18 cellular contexts compared by ENCODE assay signal in genomic region chr10:43383204-43383971, GRCh38. TPM values are rescaled to one million over a fixed set of nuclear protein-coding genes. Genes with fewer than 3 reads are reported as not detected.
DNase-seq lines count a peak whose midpoint lies in the region; ATAC-seq, FAIRE-seq and TF ChIP-seq lines count a peak whose summit lies in the region.
"Had no signal": no experiment of that assay in that cellular context is flagged by ENCODE, and none has a peak within 500 bp of the region (broad histone marks: within the 10 kb centered on the region; RNA-seq: fewer than 3 reads in every experiment).

No MANE protein-coding gene starts in this region.

- no peak for ATAC-seq in stimulated activated effector memory CD8-positive, alpha-beta T cell treated with anti-CD3 and anti-CD28 coated beads, Interleukin-12 subunit alpha, Interleukin-12 subunit beta, amount 100 ng/mL, for 72 hours
- no peak for ATAC-seq in GM18870 (IDR thresholded peaks at IDR 0.05; ENCODE audit: unreplicated experiment)
- ATAC-seq in HG03196 (IDR thresholded peaks at IDR 0.05; ENCODE audit: unreplicated experiment), result no peak

- peaks cover 23% of the 10 kb centered on the region for H3K4me1 Mint-ChIP-seq in activated naive CD4-positive, alpha-beta T cell treated with anti-CD3 and anti-CD28 coated beads, Interleukin-2, amount 50 U/mL, for 24 hours
- peaks cover 27% of the 10 kb centered on the region for H3K4me1 Mint-ChIP-seq in activated naive CD4-positive, alpha-beta T cell treated with anti-CD3 and anti-CD28 coated beads, Interleukin-2, amount 10 ng/mL, durations not matched to agents 7 days and 5 days
- peaks cover 20% of the 10 kb centered on the region for H3K4me1 Mint-ChIP-seq in stimulated activated effector memory CD8-positive, alpha-beta T cell treated with anti-CD3 and anti-CD28 coated beads, Interleukin-12 subunit alpha, Interleukin-12 subunit beta, amount 100 ng/mL, for 72 hours

- TF ChIP-seq CTCF in fibroblast of villous mesenchyme (IDR thresholded peaks at IDR 0.05; ENCODE audit: insufficient read depth, low read depth, low read length), result no peak

- H3K27ac Mint-ChIP-seq in activated naive CD4-positive, alpha-beta T cell treated with anti-CD3 and anti-CD28 coated beads, Interleukin-2, amount 50 U/mL, for 24 hours, result peak overlapping the region; percentile 46
- no peak overlapping the region for H3K27ac Mint-ChIP-seq in activated naive CD4-positive, alpha-beta T cell treated with anti-CD3 and anti-CD28 coated beads, Interleukin-2, amount 10 ng/mL, durations not matched to agents 7 days and 5 days
- peak overlapping the region; percentile 23 for H3K27ac Mint-ChIP-seq in stimulated activated effector memory CD8-positive, alpha-beta T cell treated with anti-CD3 and anti-CD28 coated beads, Interleukin-12 subunit alpha, Interleukin-12 subunit beta, amount 100 ng/mL, for 72 hours
- H3K27ac Mint-ChIP-seq: dendritic cell treated with granulocyte-macrophage colony-stimulating factor and Interleukin-4, amounts not matched to agents 40 ng/mL and 50 ng/mL, for 4 days had no signal

- peak; percentile 7 for FAIRE-seq in RCC 7860 (lab: Jason Lieb, UNC)
- FAIRE-seq: frontal cortex had no signal

- no peaks in the 10 kb centered on the region for H3K9me3 Mint-ChIP-seq in activated naive CD4-positive, alpha-beta T cell treated with anti-CD3 and anti-CD28 coated beads, Interleukin-2, amount 50 U/mL, for 24 hours
- no peaks in the 10 kb centered on the region for H3K9me3 Mint-ChIP-seq in activated naive CD4-positive, alpha-beta T cell treated with anti-CD3 and anti-CD28 coated beads, Interleukin-2, amount 10 ng/mL, durations not matched to agents 7 days and 5 days
- no peaks in the 10 kb centered on the region for H3K9me3 Mint-ChIP-seq in stimulated activated effector memory CD8-positive, alpha-beta T cell treated with anti-CD3 and anti-CD28 coated beads, Interleukin-12 subunit alpha, Interleukin-12 subunit beta, amount 100 ng/mL, for 72 hours
- H3K9me3 Mint-ChIP-seq: activated naive CD4-positive, alpha-beta T cell treated with anti-CD3 and anti-CD28 coated beads, Interleukin-2, amount 50 U/mL, for 72 hours; dendritic cell treated with granulocyte-macrophage colony-stimulating factor and Interleukin-4, amounts not matched to agents 40 ng/mL and 50 ng/mL, for 4 days had no signal

- H3K27me3 Mint-ChIP-seq in activated naive CD4-positive, alpha-beta T cell treated with anti-CD3 and anti-CD28 coated beads, Interleukin-2, amount 50 U/mL, for 24 hours, result no peaks in the 10 kb centered on the region
- peaks cover 3% of the 10 kb centered on the region for H3K27me3 Mint-ChIP-seq in activated naive CD4-positive, alpha-beta T cell treated with anti-CD3 and anti-CD28 coated beads, Interleukin-2, amount 10 ng/mL, durations not matched to agents 7 days and 5 days
- H3K27me3 Mint-ChIP-seq: dendritic cell treated with granulocyte-macrophage colony-stimulating factor and Interleukin-4, amounts not matched to agents 40 ng/mL and 50 ng/mL, for 4 days had no signal

- no peak overlapping the region for H3K4me3 ChIP-seq in fibroblast of villous mesenchyme (ENCODE audit: low read depth, low read length)
- H3K4me3 ChIP-seq: vagina had no signal

- H3K4me3 Mint-ChIP-seq in activated naive CD4-positive, alpha-beta T cell treated with anti-CD3 and anti-CD28 coated beads, Interleukin-2, amount 50 U/mL, for 24 hours, result no peak overlapping the region
- no peak overlapping the region for H3K4me3 Mint-ChIP-seq in activated naive CD4-positive, alpha-beta T cell treated with anti-CD3 and anti-CD28 coated beads, Interleukin-2, amount 10 ng/mL, durations not matched to agents 7 days and 5 days
- no peak overlapping the region for H3K4me3 Mint-ChIP-seq in stimulated activated effector memory CD8-positive, alpha-beta T cell treated with anti-CD3 and anti-CD28 coated beads, Interleukin-12 subunit alpha, Interleukin-12 subunit beta, amount 100 ng/mL, for 72 hours
- H3K4me3 Mint-ChIP-seq: dendritic cell treated with granulocyte-macrophage colony-stimulating factor and Interleukin-4, amounts not matched to agents 40 ng/mL and 50 ng/mL, for 4 days had no signal

- DNase-seq in activated naive CD4-positive, alpha-beta T cell treated with anti-CD3 and anti-CD28 coated beads, Interleukin-2, amount 10 ng/mL, durations not matched to agents 7 days and 5 days, result no peak
- DNase-seq in RCC 7860 (ENCODE audit: low spot score), result no peak
- peak; percentile 46 for DNase-seq in fibroblast of villous mesenchyme (ENCODE audit: low read depth)
- DNase-seq in stimulated activated effector memory CD8-positive, alpha-beta T cell treated with anti-CD3 and anti-CD28 coated beads, Interleukin-12 subunit alpha, Interleukin-12 subunit beta, amount 100 ng/mL, for 72 hours (ENCODE audit: low spot score in 2 of 2), result no peak
- no peak for DNase-seq in OCI-M2 (lab: John Stamatoyannopoulos, UW; ENCODE audit: unreplicated experiment)
- DNase-seq: activated CD8-positive, alpha-beta memory T cell treated with anti-CD3 and anti-CD28 coated beads for 24 hours; GDM1; MM.1S; NCI-H2171; T-helper 9 cell had no signal

- CTCF ChIA-PET in activated naive CD4-positive, alpha-beta T cell treated with anti-CD3 and anti-CD28 coated beads, Interleukin-2, amount 10 ng/mL, durations not matched to agents 7 days and 5 days (lab: Charles Lee), result interaction anchor here (0.6 to 0.9 kb wide), 2 partner anchors 10 to 177 kb away, joined by 3 to 4 read pairs; no protein-coding TSS in a partner anchor

- H3K36me3 Mint-ChIP-seq in activated naive CD4-positive, alpha-beta T cell treated with anti-CD3 and anti-CD28 coated beads, Interleukin-2, amount 50 U/mL, for 24 hours, result peaks cover 11% of the 10 kb centered on the region
- peaks cover 35% of the 10 kb centered on the region for H3K36me3 Mint-ChIP-seq in activated naive CD4-positive, alpha-beta T cell treated with anti-CD3 and anti-CD28 coated beads, Interleukin-2, amount 10 ng/mL, durations not matched to agents 7 days and 5 days
- peaks cover 50% of the 10 kb centered on the region for H3K36me3 Mint-ChIP-seq in stimulated activated effector memory CD8-positive, alpha-beta T cell treated with anti-CD3 and anti-CD28 coated beads, Interleukin-12 subunit alpha, Interleukin-12 subunit beta, amount 100 ng/mL, for 72 hours

RNA-seq across cellular contexts. Expression of gene FXYD4, which starts 12.0 kb away (rescaled TPM):
- total RNA-seq in fibroblast of villous mesenchyme, result not detected in 2 replicates
- total RNA-seq: activated naive CD4-positive, alpha-beta T cell treated with anti-CD3 and anti-CD28 coated beads, Interleukin-2, amount 50 U/mL, for 72 hours; frontal cortex; liver; vagina had no signal

RNA-seq across cellular contexts. Expression of gene HNRNPF, which starts 25.6 kb away (rescaled TPM):
- total RNA-seq in fibroblast of villous mesenchyme, result 152 and 203 TPM in 2 replicates

RNA-seq across cellular contexts. Expression of gene ZNF487, which starts 53.5 kb away (rescaled TPM):
- total RNA-seq in fibroblast of villous mesenchyme, result 2.6 TPM in 2 replicates
